Comparison of ENCODE assay signal across 24 cellular contexts in the genomic region with DNA sequence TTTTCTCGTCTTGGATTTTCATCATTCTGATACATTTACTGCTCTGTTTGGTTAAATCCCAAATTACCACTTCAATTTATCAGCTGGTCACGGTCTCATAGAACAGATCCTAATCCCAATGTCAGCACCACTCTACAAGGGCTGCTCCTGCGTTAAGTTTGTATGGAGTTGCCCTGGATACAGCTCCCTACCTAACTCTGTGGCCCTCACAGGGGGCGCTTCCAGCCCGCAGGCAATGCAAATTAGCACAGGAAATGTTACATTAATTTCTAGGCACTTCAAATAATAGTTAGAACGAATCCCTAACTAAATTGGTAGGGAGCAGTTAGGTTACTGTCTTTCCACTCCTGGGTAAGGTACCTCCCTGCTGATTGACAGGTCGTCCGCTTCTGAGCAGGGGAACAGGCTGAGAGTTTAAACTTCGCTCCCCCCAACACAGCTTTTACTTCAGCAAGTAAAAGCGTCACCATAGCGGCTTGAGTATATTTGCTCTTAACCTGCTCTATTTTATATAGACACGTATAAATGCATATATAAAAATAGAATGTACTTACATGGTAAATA.
A peak's percentile ranks its signal among the peaks of the same experiment; 100 is the strongest.
DNase-seq lines count a peak whose midpoint lies in the region; ATAC-seq and TF ChIP-seq lines count a peak whose summit lies in the region.
"Had no signal": no experiment of that assay in that cellular context is flagged by ENCODE, and none has a peak within 500 bp of the region (broad histone marks: within the 10 kb centered on the region; RNA-seq: fewer than 3 reads in every experiment).

No MANE protein-coding gene starts in this region.

- DNase-seq in COR-L47 (lab: John Stamatoyannopoulos, UW) (peak; percentile 29), NCI-H345 (lab: John Stamatoyannopoulos, UW) (peak; percentile 58), GM19238 (ENCODE audit: insufficient read length, low spot score) (no peak), 8988T (no peak)
- DNase-seq in activated CD4-positive, alpha-beta T cell treated with anti-CD3 and anti-CD28 coated beads, Interleukin-2, amount 50 U/mL, for 1 hour = no peak
- DNase-seq: activated CD8-positive, alpha-beta memory T cell treated with anti-CD3 and anti-CD28 coated beads, Interleukin-2, amount 50 U/mL, for 48 hours; activated effector memory CD4-positive, alpha-beta T cell treated with Interleukin-2 at 50 U/mL for 16 hours; body of pancreas; C1 segment of cervical spinal cord; effector CD8-positive, alpha-beta T cell; HCEC 1CT; hippocampal formation; kidney; NCI-H1694 treated with DMSO at 0.1 percent for 48 hours; NCI-H774; substantia nigra; WERI-Rb-1 had no signal

- H3K9ac ChIP-seq in HUES6 (ENCODE audit: low read length) = no peak overlapping the region

- no peaks in the 10 kb centered on the region for H3K9me3 ChIP-seq in HUES6 (ENCODE audit: control insufficient read depth, insufficient read depth, low read depth, low read length)
- H3K9me3 ChIP-seq in gastroesophageal sphincter = no peaks in the 10 kb centered on the region
- H3K9me3 ChIP-seq: body of pancreas, SJSA1 had no signal

- no peaks in the 10 kb centered on the region for H3K27me3 Mint-ChIP-seq in brain

- H3K36me3 ChIP-seq in HUES6 (ENCODE audit: control insufficient read depth, insufficient read depth, low read length) (no peaks in the 10 kb centered on the region), gastroesophageal sphincter (no peaks in the 10 kb centered on the region)
- H3K36me3 ChIP-seq: SJSA1, WERI-Rb-1 had no signal

- peak overlapping the region in 2 of 5 experiments; percentile 27 to 37 for H3K4me3 Mint-ChIP-seq in brain
- H3K4me3 Mint-ChIP-seq: neural crest cell had no signal

- H3K27ac ChIP-seq in HUES6 (ENCODE audit: low read depth, low read length) (no peak overlapping the region), gastroesophageal sphincter (no peak overlapping the region)
- H3K27ac ChIP-seq: body of pancreas, SJSA1, WERI-Rb-1 had no signal

- H3K4me1 Mint-ChIP-seq in brain = peaks cover 22% of the 10 kb centered on the region

- peaks cover 5% of the 10 kb centered on the region for H3K36me3 Mint-ChIP-seq in brain

- no peak for TF ChIP-seq EP300 in gastroesophageal sphincter (IDR thresholded peaks at IDR 0.05)

- 51 to 56% methylated on average over 9 to 12 of the region's 12 CpGs for WGBS in gastroesophageal sphincter (ENCODE audit: low coverage in 1 of 2), 2 donors

- peaks cover 0 to under 1% (median 0%) of the 10 kb centered on the region in 5 experiments for H3K9me3 Mint-ChIP-seq in brain
- H3K9me3 Mint-ChIP-seq: neural crest cell had no signal

- H3K27me3 ChIP-seq in HUES6 (ENCODE audit: control insufficient read depth, insufficient read depth, low read length) (peaks cover 9% of the 10 kb centered on the region; the same call in 1 of the 2 replicates), gastroesophageal sphincter (no peaks in the 10 kb centered on the region)
- H3K27me3 ChIP-seq: body of pancreas, SJSA1 had no signal

- H3K4me3 ChIP-seq in HUES6 (ENCODE audit: low read depth, low read length) (peak overlapping the region; percentile 31; the same call in 1 of the 2 replicates), gastroesophageal sphincter (no peak overlapping the region)
- H3K4me3 ChIP-seq: body of pancreas, lung, SJSA1 had no signal

- H3K4me1 ChIP-seq in HUES6 (ENCODE audit: control insufficient read depth, insufficient read depth, low read length) (peaks cover 11% of the 10 kb centered on the region), gastroesophageal sphincter (no peaks in the 10 kb centered on the region)
- H3K4me1 ChIP-seq: body of pancreas had no signal

- no peak for TF ChIP-seq POLR2A in gastroesophageal sphincter (IDR thresholded peaks at IDR 0.05)

- TF ChIP-seq CTCF in brain (conservative IDR thresholded peaks at IDR 0.05) (no peak), gastroesophageal sphincter (IDR thresholded peaks at IDR 0.05) (no peak)

- ATAC-seq in gastroesophageal sphincter = no peak
- ATAC-seq: body of pancreas, esophagus mucosa had no signal

- peak overlapping the region in 3 of 5 experiments; percentile 17 to 49 (median 35) for H3K27ac Mint-ChIP-seq in brain

Comparison
In these comparisons a context has a peak if more than half of its experiments do, and no peak if none do; other contexts are left out.
1. DNase-seq: peak in COR-L47 (single experiment) and NCI-H345 (single experiment); none in GM19238 (single experiment), 8988T (single experiment) and activated CD4-positive, alpha-beta T cell treated with anti-CD3 and anti-CD28 coated beads, Interleukin-2, amount 50 U/mL, for 1 hour (single experiment).